9 cellular contexts compared by ENCODE assay signal in the genomic region with DNA sequence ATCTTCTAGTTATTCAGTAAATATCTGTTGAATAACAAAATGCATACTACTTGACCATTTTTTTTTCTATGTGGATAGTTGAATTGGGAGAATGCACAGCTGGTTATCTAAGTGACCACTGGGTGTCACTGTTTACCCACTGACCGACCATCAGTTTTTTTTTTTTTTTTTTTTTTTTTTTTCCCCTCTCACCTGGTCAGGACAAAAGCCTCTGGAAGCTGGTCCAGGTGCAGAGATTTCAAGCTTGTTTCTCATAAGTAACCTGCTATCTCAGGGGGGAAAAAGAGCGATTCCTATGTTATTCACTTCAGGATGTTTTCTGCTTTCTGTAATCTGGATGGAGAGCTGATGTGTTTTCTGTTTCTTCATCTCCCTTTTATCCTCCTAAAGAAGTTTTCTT.
DNase-seq lines count a peak whose midpoint lies in the region; ATAC-seq, FAIRE-seq and TF ChIP-seq lines count a peak whose summit lies in the region.
"Had no signal": no experiment of that assay in that cellular context is flagged by ENCODE, and none has a peak within 500 bp of the region (broad histone marks: within the 10 kb centered on the region; RNA-seq: fewer than 3 reads in every experiment).

No MANE protein-coding gene starts in this region.

- no peaks in the 10 kb centered on the region for H3K27me3 ChIP-seq in left lung

- no peaks in the 10 kb centered on the region for H3K36me3 ChIP-seq in left lung

- H3K9me3 ChIP-seq in left lung, result no peaks in the 10 kb centered on the region

- FAIRE-seq in A204.1 (lab: Jason Lieb, UNC), result peak; percentile 59

- H3K4me3 ChIP-seq in GM12865 (ENCODE audit: low read depth, low read length), result no peak overlapping the region
- no peak overlapping the region for H3K4me3 ChIP-seq in left lung

- intact Hi-C loops in left lung (cut with DNase I), result no loop called here

- ATAC-seq in left lung (peak; percentile 66), HG03280 (IDR thresholded peaks at IDR 0.05; ENCODE audit: unreplicated experiment) (no peak)

- peak; percentile 34 for DNase-seq in GM12865 (ENCODE audit: low read depth)
- peak; percentile 65 for DNase-seq in NCI-H187 treated with DMSO at 0.1 percent for 48 hours (lab: John Stamatoyannopoulos, UW)
- peak; percentile 43 for DNase-seq in astrocyte of the hippocampus (ENCODE audit: low read depth, low spot score)
- DNase-seq in left lung, result no peak
- no peak for DNase-seq in anterior cingulate cortex (lab: John Stamatoyannopoulos, UW)
- DNase-seq in T-helper 1 cell, result no peak
- DNase-seq: stimulated activated naive B cell treated with anti-CD40 and anti-IgM and Interleukin-4, amounts not matched to agents 10 μg/mL and 1 μg/mL and 100 μg/mL, for 72 hours had no signal

- H3K27ac ChIP-seq in left lung, result no peak overlapping the region

- no peaks in the 10 kb centered on the region for H3K4me1 ChIP-seq in left lung

- TF ChIP-seq CTCF in GM12865 (IDR thresholded peaks at IDR 0.05; ENCODE audit: insufficient read depth, low read depth, low read length, missing control alignments) (peak; percentile 64), left lung (IDR thresholded peaks at IDR 0.05) (peak; percentile 58 to 67)

Comparison
In these comparisons a context has a peak if more than half of its experiments do, and no peak if none do; other contexts are left out.
1. DNase-seq: peak in GM12865 (single experiment), NCI-H187 treated with DMSO at 0.1 percent for 48 hours (single experiment) and astrocyte of the hippocampus (single experiment); none in left lung (0 of 2), anterior cingulate cortex (0 of 58) and T-helper 1 cell (0 of 5).